ENCODE assay signal across 22 cellular contexts in the genomic region with DNA sequence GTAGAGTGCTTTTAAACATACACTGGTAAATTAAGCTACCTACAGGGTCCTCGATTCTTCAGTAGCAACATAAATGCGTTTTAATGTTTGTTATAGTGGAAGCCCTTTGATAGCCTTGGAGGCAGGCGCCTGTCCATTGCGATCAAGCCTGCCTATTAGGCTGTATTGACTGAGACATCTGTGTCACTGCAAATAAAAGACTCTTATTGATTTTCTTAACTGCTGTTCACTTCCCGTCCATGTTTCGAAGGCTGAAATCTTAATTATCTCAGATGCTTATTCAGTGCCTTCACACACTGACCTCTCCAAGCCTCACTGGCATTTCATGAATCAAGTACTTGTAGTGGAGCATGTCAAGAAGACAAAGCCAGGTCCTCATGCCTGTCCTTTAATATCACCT.
"Had no signal": no experiment of that assay in that cellular context is flagged by ENCODE, and none has a peak within 500 bp of the region (broad histone marks: within the 10 kb centered on the region; RNA-seq: fewer than 3 reads in every experiment).

No MANE protein-coding gene starts in this region.

- DNase-seq: effector CD4-positive, alpha-beta T cell; foreskin melanocyte; heart right ventricle; hypothalamus; kidney glomerular epithelial cell; mesendoderm; naive B cell; nucleus accumbens; ovary; spleen; stimulated activated CD4-positive, alpha-beta T cell treated with anti-CD3 and anti-CD28 coated beads, Interleukin-15, amount 100 ng/mL, for 24 hours; stimulated activated CD4-positive, alpha-beta T cell treated with anti-CD3 and anti-CD28 coated beads, Interleukin-1b, Interleukin-23, amount 100 ng/mL, for 48 hours; stimulated activated CD4-positive, alpha-beta T cell treated with anti-CD3 and anti-CD28 coated beads, Interleukin-4, amount 100 ng/mL, for 24 hours; tibial artery; upper lobe of left lung; uterus had no signal

- ATAC-seq: heart right ventricle; sciatic nerve; stimulated activated memory B cell treated with anti-CD40 and anti-IgM and Interleukin-4, amounts not matched to agents 10 μg/mL and 1 μg/mL and 100 μg/mL, for 72 hours had no signal

- H3K27ac ChIP-seq: coronary artery, heart right ventricle, neural progenitor cell, ovary, spleen, tibial artery, upper lobe of left lung, uterus had no signal

- H3K27ac Mint-ChIP-seq: naive B cell; neural progenitor cell; stimulated activated memory B cell treated with anti-CD40 and anti-IgM and Interleukin-4, amounts not matched to agents 10 μg/mL and 1 μg/mL and 100 μg/mL, for 72 hours; stimulated activated naive CD8-positive, alpha-beta T cell treated with anti-CD3 and anti-CD28 coated beads, Interleukin-15, Interleukin-2, amounts not matched to agents 100 ng/mL and 50 ng/mL, for 24 hours had no signal

- H3K4me3 Mint-ChIP-seq: naive B cell; neural progenitor cell; stimulated activated memory B cell treated with anti-CD40 and anti-IgM and Interleukin-4, amounts not matched to agents 10 μg/mL and 1 μg/mL and 100 μg/mL, for 72 hours; stimulated activated naive CD8-positive, alpha-beta T cell treated with anti-CD3 and anti-CD28 coated beads, Interleukin-15, Interleukin-2, amounts not matched to agents 100 ng/mL and 50 ng/mL, for 24 hours had no signal

- H3K27me3 ChIP-seq: heart right ventricle, neural progenitor cell, ovary, spleen, tibial artery, upper lobe of left lung, uterus had no signal

- FAIRE-seq: islet of Langerhans had no signal

- H3K9me3 Mint-ChIP-seq: naive B cell; stimulated activated memory B cell treated with anti-CD40 and anti-IgM and Interleukin-4, amounts not matched to agents 10 μg/mL and 1 μg/mL and 100 μg/mL, for 72 hours; stimulated activated naive CD8-positive, alpha-beta T cell treated with anti-CD3 and anti-CD28 coated beads, Interleukin-15, Interleukin-2, amounts not matched to agents 100 ng/mL and 50 ng/mL, for 24 hours had no signal

- H3K9me3 ChIP-seq: heart right ventricle, ovary, spleen, tibial artery, upper lobe of left lung, uterus had no signal

- H3K4me3 ChIP-seq: coronary artery, heart right ventricle, neural progenitor cell, ovary, spleen, tibial artery, upper lobe of left lung, uterus had no signal

- H3K36me3 ChIP-seq: neural progenitor cell, ovary, uterus had no signal

- H3K4me1 Mint-ChIP-seq: stimulated activated memory B cell treated with anti-CD40 and anti-IgM and Interleukin-4, amounts not matched to agents 10 μg/mL and 1 μg/mL and 100 μg/mL, for 72 hours had no signal

- H3K27me3 Mint-ChIP-seq: naive B cell; stimulated activated memory B cell treated with anti-CD40 and anti-IgM and Interleukin-4, amounts not matched to agents 10 μg/mL and 1 μg/mL and 100 μg/mL, for 72 hours; stimulated activated naive CD8-positive, alpha-beta T cell treated with anti-CD3 and anti-CD28 coated beads, Interleukin-15, Interleukin-2, amounts not matched to agents 100 ng/mL and 50 ng/mL, for 24 hours had no signal

- H3K4me1 ChIP-seq: heart right ventricle, neural progenitor cell, spleen, upper lobe of left lung, uterus had no signal
